1 cellular context compared by ENCODE assay signal in the genomic region with DNA sequence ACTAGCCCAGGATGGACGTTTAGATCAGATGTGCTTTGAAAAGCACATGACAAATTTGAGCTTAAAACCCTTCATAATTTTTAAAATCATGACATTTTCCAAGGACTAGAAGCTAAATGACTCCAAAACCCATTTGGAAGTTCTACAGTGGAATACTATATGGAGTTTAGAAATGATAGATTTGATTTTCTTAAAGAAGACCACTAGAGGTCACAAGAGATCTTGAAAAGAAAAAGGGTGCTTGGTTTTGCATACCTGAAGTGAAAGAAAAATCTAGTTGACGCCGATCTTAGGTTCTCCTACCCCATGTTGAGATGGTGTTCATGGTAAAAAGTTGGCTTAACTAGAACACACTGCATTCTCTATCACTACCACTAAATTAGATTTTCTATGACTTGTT.
TF ChIP-seq lines count a peak whose summit lies in the region.

No MANE protein-coding gene starts in this region.

TF ChIP-seq in WTC11, 78 proteins besides CTCF, POLR2A, EP300 and RAD21 (continued from another document):
- TF ChIP-seq, protein P1, sequence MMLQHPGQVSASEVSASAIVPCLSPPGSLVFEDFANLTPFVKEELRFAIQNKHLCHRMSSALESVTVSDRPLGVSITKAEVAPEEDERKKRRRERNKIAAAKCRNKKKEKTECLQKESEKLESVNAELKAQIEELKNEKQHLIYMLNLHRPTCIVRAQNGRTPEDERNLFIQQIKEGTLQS (CRISPR knock-in tag; conservative IDR thresholded peaks at IDR 0.05) = no peak
- TF ChIP-seq, protein P2, sequence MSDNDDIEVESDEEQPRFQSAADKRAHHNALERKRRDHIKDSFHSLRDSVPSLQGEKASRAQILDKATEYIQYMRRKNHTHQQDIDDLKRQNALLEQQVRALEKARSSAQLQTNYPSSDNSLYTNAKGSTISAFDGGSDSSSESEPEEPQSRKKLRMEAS (CRISPR knock-in tag; IDR thresholded peaks at IDR 0.05) = no peak
- TF ChIP-seq JAZF1 (CRISPR knock-in tag; IDR thresholded peaks at IDR 0.05) (no peak), OVOL2 (CRISPR knock-in tag; IDR thresholded peaks at IDR 0.05; ENCODE audit: borderline replicate concordance) (no peak), ZNF138 (CRISPR knock-in tag; conservative IDR thresholded peaks at IDR 0.05) (no peak), SOX15 (CRISPR knock-in tag; IDR thresholded peaks at IDR 0.05) (no peak), GRHL2 (CRISPR knock-in tag; IDR thresholded peaks at IDR 0.05; ENCODE audit: insufficient replicate concordance, severe bottlenecking) (no peak), TEAD4 (CRISPR knock-in tag; IDR thresholded peaks at IDR 0.05) (no peak), TCF7 (CRISPR knock-in tag; IDR thresholded peaks at IDR 0.05; ENCODE audit: low read depth) (no peak)
- TF ChIP-seq, protein P3, sequence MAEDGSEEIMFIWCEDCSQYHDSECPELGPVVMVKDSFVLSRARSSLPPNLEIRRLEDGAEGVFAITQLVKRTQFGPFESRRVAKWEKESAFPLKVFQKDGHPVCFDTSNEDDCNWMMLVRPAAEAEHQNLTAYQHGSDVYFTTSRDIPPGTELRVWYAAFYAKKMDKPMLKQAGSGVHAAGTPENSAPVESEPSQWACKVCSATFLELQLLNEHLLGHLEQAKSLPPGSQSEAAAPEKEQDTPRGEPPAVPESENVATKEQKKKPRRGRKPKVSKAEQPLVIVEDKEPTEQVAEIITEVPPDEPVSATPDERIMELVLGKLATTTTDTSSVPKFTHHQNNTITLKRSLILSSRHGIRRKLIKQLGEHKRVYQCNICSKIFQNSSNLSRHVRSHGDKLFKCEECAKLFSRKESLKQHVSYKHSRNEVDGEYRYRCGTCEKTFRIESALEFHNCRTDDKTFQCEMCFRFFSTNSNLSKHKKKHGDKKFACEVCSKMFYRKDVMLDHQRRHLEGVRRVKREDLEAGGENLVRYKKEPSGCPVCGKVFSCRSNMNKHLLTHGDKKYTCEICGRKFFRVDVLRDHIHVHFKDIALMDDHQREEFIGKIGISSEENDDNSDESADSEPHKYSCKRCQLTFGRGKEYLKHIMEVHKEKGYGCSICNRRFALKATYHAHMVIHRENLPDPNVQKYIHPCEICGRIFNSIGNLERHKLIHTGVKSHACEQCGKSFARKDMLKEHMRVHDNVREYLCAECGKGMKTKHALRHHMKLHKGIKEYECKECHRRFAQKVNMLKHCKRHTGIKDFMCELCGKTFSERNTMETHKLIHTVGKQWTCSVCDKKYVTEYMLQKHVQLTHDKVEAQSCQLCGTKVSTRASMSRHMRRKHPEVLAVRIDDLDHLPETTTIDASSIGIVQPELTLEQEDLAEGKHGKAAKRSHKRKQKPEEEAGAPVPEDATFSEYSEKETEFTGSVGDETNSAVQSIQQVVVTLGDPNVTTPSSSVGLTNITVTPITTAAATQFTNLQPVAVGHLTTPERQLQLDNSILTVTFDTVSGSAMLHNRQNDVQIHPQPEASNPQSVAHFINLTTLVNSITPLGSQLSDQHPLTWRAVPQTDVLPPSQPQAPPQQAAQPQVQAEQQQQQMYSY (CRISPR knock-in tag; IDR thresholded peaks at IDR 0.05) = no peak
- TF ChIP-seq, protein P4, sequence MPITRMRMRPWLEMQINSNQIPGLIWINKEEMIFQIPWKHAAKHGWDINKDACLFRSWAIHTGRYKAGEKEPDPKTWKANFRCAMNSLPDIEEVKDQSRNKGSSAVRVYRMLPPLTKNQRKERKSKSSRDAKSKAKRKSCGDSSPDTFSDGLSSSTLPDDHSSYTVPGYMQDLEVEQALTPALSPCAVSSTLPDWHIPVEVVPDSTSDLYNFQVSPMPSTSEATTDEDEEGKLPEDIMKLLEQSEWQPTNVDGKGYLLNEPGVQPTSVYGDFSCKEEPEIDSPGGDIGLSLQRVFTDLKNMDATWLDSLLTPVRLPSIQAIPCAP (CRISPR knock-in tag; IDR thresholded peaks at IDR 0.05) = no peak
- TF ChIP-seq, protein P5, sequence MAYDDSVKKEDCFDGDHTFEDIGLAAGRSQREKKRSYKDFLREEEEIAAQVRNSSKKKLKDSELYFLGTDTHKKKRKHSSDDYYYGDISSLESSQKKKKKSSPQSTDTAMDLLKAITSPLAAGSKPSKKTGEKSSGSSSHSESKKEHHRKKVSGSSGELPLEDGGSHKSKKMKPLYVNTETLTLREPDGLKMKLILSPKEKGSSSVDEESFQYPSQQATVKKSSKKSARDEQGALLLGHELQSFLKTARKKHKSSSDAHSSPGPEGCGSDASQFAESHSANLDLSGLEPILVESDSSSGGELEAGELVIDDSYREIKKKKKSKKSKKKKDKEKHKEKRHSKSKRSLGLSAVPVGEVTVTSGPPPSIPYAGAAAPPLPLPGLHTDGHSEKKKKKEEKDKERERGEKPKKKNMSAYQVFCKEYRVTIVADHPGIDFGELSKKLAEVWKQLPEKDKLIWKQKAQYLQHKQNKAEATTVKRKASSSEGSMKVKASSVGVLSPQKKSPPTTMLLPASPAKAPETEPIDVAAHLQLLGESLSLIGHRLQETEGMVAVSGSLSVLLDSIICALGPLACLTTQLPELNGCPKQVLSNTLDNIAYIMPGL (CRISPR knock-in tag; IDR thresholded peaks at IDR 0.05) = no peak
- TF ChIP-seq, protein P6, sequence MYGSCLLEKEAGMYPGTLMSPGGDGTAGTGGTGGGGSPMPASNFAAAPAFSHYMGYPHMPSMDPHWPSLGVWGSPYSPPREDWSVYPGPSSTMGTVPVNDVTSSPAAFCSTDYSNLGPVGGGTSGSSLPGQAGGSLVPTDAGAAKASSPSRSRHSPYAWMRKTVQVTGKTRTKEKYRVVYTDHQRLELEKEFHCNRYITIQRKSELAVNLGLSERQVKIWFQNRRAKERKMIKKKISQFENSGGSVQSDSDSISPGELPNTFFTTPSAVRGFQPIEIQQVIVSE (CRISPR knock-in tag; IDR thresholded peaks at IDR 0.05; ENCODE audit: borderline replicate concordance) = no peak
